Comparison of ENCODE assay signal across 22 cellular contexts in the genomic region with DNA sequence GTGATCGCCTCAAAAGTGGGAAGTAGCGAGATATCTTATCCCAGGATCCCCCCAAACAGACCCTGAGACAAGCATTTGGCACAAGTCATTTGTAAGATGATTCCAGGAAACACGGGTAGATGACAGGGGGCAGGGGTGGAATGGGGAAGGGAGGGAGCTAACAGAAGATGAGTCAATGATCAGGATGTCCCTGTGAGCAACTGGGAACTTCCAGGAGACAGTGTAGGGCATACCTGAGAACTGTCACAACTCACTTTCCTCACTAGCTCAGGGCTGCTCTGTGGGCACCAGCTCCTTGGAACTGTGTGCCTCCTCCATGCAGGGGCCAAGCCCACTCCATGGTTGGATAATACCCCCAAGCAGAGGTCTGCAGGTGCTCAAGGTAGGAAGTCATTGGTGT. TPM values are rescaled to one million over a fixed set of nuclear protein-coding genes. Genes with fewer than 3 reads are reported as not detected.
A peak's percentile ranks its signal among the peaks of the same experiment; 100 is the strongest.
DNase-seq lines count a peak whose midpoint lies in the region; ATAC-seq, FAIRE-seq and TF ChIP-seq lines count a peak whose summit lies in the region.
"Had no signal": no experiment of that assay in that cellular context is flagged by ENCODE, and none has a peak within 500 bp of the region (broad histone marks: within the 10 kb centered on the region; RNA-seq: fewer than 3 reads in every experiment).

No MANE protein-coding gene starts in this region.

- no peak overlapping the region for H3K18ac ChIP-seq in neuronal stem cell (ENCODE audit: low read length)

- H4K8ac ChIP-seq in neuronal stem cell (ENCODE audit: low read depth, low read length) = no peak overlapping the region

- peak in 1 of 2 experiments; percentile 36; a peak in 2 of 6 replicates for ATAC-seq in A549
- ATAC-seq in GM18520 (IDR thresholded peaks at IDR 0.05; ENCODE audit: unreplicated experiment) = no peak
- ATAC-seq in HG02759 (IDR thresholded peaks at IDR 0.05; ENCODE audit: unreplicated experiment) = no peak
- ATAC-seq: GM23338 had no signal

- no peak overlapping the region for H2BK12ac ChIP-seq in neuronal stem cell (ENCODE audit: low read length)

- H3K14ac ChIP-seq in neuronal stem cell (ENCODE audit: low read length) = no peak overlapping the region

- H3K27me3 ChIP-seq in bronchial epithelial cell (ENCODE audit: control insufficient read depth, insufficient read depth, low read length) (peaks cover 4% of the 10 kb centered on the region), esophagus muscularis mucosa (peaks cover 0 to 8% (median 0%) of the 10 kb centered on the region in 4 donors), neuronal stem cell (ENCODE audit: control insufficient read depth in 3 of 3, insufficient read depth in 3 of 3, low read depth in 1 of 3, low read length in 3 of 3) (peaks cover 0 to 37% (median 5%) of the 10 kb centered on the region in 3 experiments)

- FAIRE-seq in A549 (lab: Jason Lieb, UNC) (no peak), bronchial epithelial cell (lab: Jason Lieb, UNC) (peak; percentile 18)
- FAIRE-seq: G401.6, GM12892, H54 had no signal

- H2AFZ ChIP-seq in neuronal stem cell (ENCODE audit: low read length) = no peak overlapping the region
- H2AFZ ChIP-seq: GM23338 had no signal

- peaks cover 3% of the 10 kb centered on the region for H3K79me1 ChIP-seq in neuronal stem cell (ENCODE audit: low read depth, low read length)

- H4K91ac ChIP-seq in neuronal stem cell (ENCODE audit: low read depth, low read length, poor library complexity) = no peak overlapping the region

- H3K4ac ChIP-seq in neuronal stem cell (ENCODE audit: low read length) = no peak overlapping the region

- H2AK5ac ChIP-seq in neuronal stem cell (ENCODE audit: low read depth, low read length) = peak overlapping the region; percentile 53

- no peak for TF ChIP-seq EP300 in A549 (IDR thresholded peaks at IDR 0.05)
- no peak for TF ChIP-seq EP300 in esophagus muscularis mucosa (IDR thresholded peaks at IDR 0.05)

- DNase-seq in A549 (ENCODE audit: low read depth in 1 of 2, low spot score in 1 of 2) (peak in 1 of 2 experiments; percentile 33), bronchial epithelial cell (ENCODE audit: low read depth) (peak; percentile 8), esophagus muscularis mucosa (ENCODE audit: extremely low spot score) (peak; percentile 31), neuronal stem cell (ENCODE audit: low spot score) (no peak), SKM-1 treated with dmso at 0.1 percent for 144 hours (lab: John Stamatoyannopoulos, UW; ENCODE audit: unreplicated experiment) (no peak)
- DNase-seq: 8988T; C1 segment of cervical spinal cord; Calu3; CD4-positive, alpha-beta memory T cell; COR-L47; DMS53; DND-41; HFFc6 had no signal

- H2BK15ac ChIP-seq in neuronal stem cell (ENCODE audit: low read length) = no peak overlapping the region

- no peak overlapping the region for H2BK120ac ChIP-seq in neuronal stem cell (ENCODE audit: low read depth, low read length)

- TF ChIP-seq POLR2A in A549 (IDR thresholded peaks at IDR 0.05; ENCODE audit: low read length) (no peak), esophagus muscularis mucosa (IDR thresholded peaks at IDR 0.05; ENCODE audit: low read depth) (no peak)

- H3K4me3 ChIP-seq in A549 (no peak overlapping the region), bronchial epithelial cell (ENCODE audit: low read depth, low read length) (no peak overlapping the region), esophagus muscularis mucosa (no peak overlapping the region), neuronal stem cell (ENCODE audit: low read length in 2 of 2) (no peak overlapping the region)
- H3K4me3 ChIP-seq: GM23338, HAP-1 had no signal

- POLR2A ChIA-PET in A549 (lab: Yijun Ruan, JAX) = no interaction called here

- TF ChIP-seq CTCF in A549 (IDR thresholded peaks at IDR 0.05) (no peak), bronchial epithelial cell (IDR thresholded peaks at IDR 0.05; ENCODE audit: insufficient read depth, low read length, severe bottlenecking) (no peak), esophagus muscularis mucosa (IDR thresholded peaks at IDR 0.05) (no peak)

- 20% methylated on average over 3 of the region's 3 CpGs for WGBS in A549 (ENCODE audit: missing lambda C conversion rate)
- 74% methylated on average over 3 of the region's 3 CpGs for WGBS in esophagus muscularis mucosa
- WGBS in neuronal stem cell (ENCODE audit: extremely low coverage in 2 of 2, insufficient read length in 2 of 2, insufficient replicate concordance in 1 of 2), 2 donors = no CpG with 5 or more reads among the region's 3 CpGs

- no peak overlapping the region for H2BK5ac ChIP-seq in neuronal stem cell (ENCODE audit: low read length)

- H3K4me1 ChIP-seq in A549 (peaks cover 42% of the 10 kb centered on the region), esophagus muscularis mucosa (peaks cover 3 to 12% (median 10%) of the 10 kb centered on the region in 4 donors), neuronal stem cell (ENCODE audit: control insufficient read depth in 2 of 2, insufficient read depth in 1 of 2, low read depth in 1 of 2, low read length in 2 of 2) (peaks cover 18 to 20% of the 10 kb centered on the region in 2 donors)
- H3K4me1 ChIP-seq: HAP-1 had no signal

- peak overlapping the region in 1 of 2 experiments; percentile 15; a peak in 1 of 6 replicates for H3K27ac ChIP-seq in A549
- no peak overlapping the region for H3K27ac ChIP-seq in esophagus muscularis mucosa (replicated peaks in 1 of 4)
- no peak overlapping the region for H3K27ac ChIP-seq in neuronal stem cell (replicated peaks; ENCODE audit: low read length)

- no peak for TF ChIP-seq RAD21 in A549 (conservative IDR thresholded peaks at IDR 0.05 in 1 of 2, IDR thresholded peaks at IDR 0.05 in 1 of 2)

- H3K4me2 ChIP-seq in A549 = peak overlapping the region; percentile 11
- no peak overlapping the region for H3K4me2 ChIP-seq in neuronal stem cell (ENCODE audit: insufficient read depth, low read length, poor library complexity, severe bottlenecking)
- H3K4me2 ChIP-seq: GM23338 had no signal

- H3K36me3 ChIP-seq in bronchial epithelial cell (ENCODE audit: control insufficient read depth, insufficient read depth, low read length) (no peaks in the 10 kb centered on the region), esophagus muscularis mucosa (no peaks in the 10 kb centered on the region), neuronal stem cell (replicated peaks in 1 of 2; ENCODE audit: control insufficient read depth in 2 of 2, insufficient read depth in 2 of 2, low read length in 2 of 2) (peaks cover 0 to 4% of the 10 kb centered on the region in 2 donors)
- H3K36me3 ChIP-seq: HAP-1 had no signal

- H3K23ac ChIP-seq in neuronal stem cell (ENCODE audit: low read depth, low read length, poor library complexity) = no peak overlapping the region

- CTCF ChIA-PET in A549 (lab: Yijun Ruan, JAX) = interaction anchor here (0.9 to 3.4 kb wide), 2 partner anchors 12 to 43 kb away, joined by 3 to 12 read pairs; no protein-coding TSS in a partner anchor

- H3K9me3 ChIP-seq in A549 (no peaks in the 10 kb centered on the region), esophagus muscularis mucosa (no peaks in the 10 kb centered on the region), neuronal stem cell (replicated peaks in 1 of 2; ENCODE audit: control insufficient read depth in 2 of 2, insufficient read depth in 1 of 2, low read depth in 1 of 2, low read length in 2 of 2) (peaks cover 0 to 4% of the 10 kb centered on the region in 2 donors)
- H3K9me3 ChIP-seq: HAP-1 had no signal

- intact Hi-C loops in esophagus muscularis mucosa (cut with DNase I) = no loop called here

- H3K9ac ChIP-seq in neuronal stem cell (ENCODE audit: low read depth, low read length, poor library complexity) = no peak overlapping the region

TF ChIP-seq in A549, 52 proteins besides CTCF, POLR2A, EP300 and RAD21 (continues in another document):
- TF ChIP-seq, protein P1, sequence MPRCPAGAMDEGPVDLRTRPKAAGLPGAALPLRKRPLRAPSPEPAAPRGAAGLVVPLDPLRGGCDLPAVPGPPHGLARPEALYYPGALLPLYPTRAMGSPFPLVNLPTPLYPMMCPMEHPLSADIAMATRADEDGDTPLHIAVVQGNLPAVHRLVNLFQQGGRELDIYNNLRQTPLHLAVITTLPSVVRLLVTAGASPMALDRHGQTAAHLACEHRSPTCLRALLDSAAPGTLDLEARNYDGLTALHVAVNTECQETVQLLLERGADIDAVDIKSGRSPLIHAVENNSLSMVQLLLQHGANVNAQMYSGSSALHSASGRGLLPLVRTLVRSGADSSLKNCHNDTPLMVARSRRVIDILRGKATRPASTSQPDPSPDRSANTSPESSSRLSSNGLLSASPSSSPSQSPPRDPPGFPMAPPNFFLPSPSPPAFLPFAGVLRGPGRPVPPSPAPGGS (IDR thresholded peaks at IDR 0.05) = no peak
- TF ChIP-seq RARB (CRISPR knock-in tag; IDR thresholded peaks at IDR 0.05) = no peak
- no peak for TF ChIP-seq HEYL (CRISPR knock-in tag; IDR thresholded peaks at IDR 0.05)
- TF ChIP-seq RCOR1 (IDR thresholded peaks at IDR 0.05; ENCODE audit: low read depth, low read length) = no peak
- TF ChIP-seq HOXB5 (CRISPR knock-in tag; IDR thresholded peaks at IDR 0.05) = no peak
- TF ChIP-seq ATOH8 (CRISPR knock-in tag; IDR thresholded peaks at IDR 0.05; ENCODE audit: low read depth) = no peak
- TF ChIP-seq RFX5 (IDR thresholded peaks at IDR 0.05) = no peak
- no peak for TF ChIP-seq PBX3 (IDR thresholded peaks at IDR 0.05)

RNA-seq across cellular contexts. Expression of gene VSX1, which starts 38.5 kb away (rescaled TPM):
- polyA plus RNA-seq in A549 (2011; rRNA removed) = 2.9 and 3.6 TPM in 2 replicates
- polyA plus RNA-seq in A549 (2012; cell fraction: cytosol; rRNA removed) = 0.65 TPM in 2 replicates
- polyA plus RNA-seq in A549 (2012; cell fraction: nucleus; rRNA removed) = 0.51 and 0.58 TPM in 2 replicates
- 0.52 to 1.2 TPM (median 0.77 TPM) in 3 replicates for polyA plus RNA-seq in A549 (2017; fragmentation: RNase III; extraction: RNeasy Plus Mini Kit Qiagen cat#74134 plus additional on column Dnase treatment)
- 1.8 and 2.4 TPM in 2 replicates for polyA minus RNA-seq in A549 (2011; rRNA and poly(A)+ RNA removed)
- total RNA-seq in bronchial epithelial cell = not detected in 2 replicates
- under 1 TPM in 1 of 4 donors, not detected in 3; 0.83 TPM for total RNA-seq in esophagus muscularis mucosa
- polyA plus RNA-seq in neuronal stem cell (2013, experiment 1 of 2) = 0.73 TPM
- polyA plus RNA-seq in neuronal stem cell (2013, experiment 2 of 2) = 0.78 TPM
- total RNA-seq: A673; Calu3; CD4-positive, alpha-beta memory T cell; HFFc6 had no signal
- polyA plus RNA-seq: BJ; CD4-positive, alpha-beta memory T cell; GM23338 had no signal

Comparison
In these comparisons a context has a peak if more than half of its experiments do, and no peak if none do; other contexts are left out.
1. DNase-seq: peak in bronchial epithelial cell (single experiment) and esophagus muscularis mucosa (single experiment); none in neuronal stem cell (single experiment) and SKM-1 treated with dmso at 0.1 percent for 144 hours (single experiment).